In genomic region chr17:28816540-28816939, GRCh38 we compare ENCODE assay signal across 19 cellular contexts.
"Had no signal": no experiment of that assay in that cellular context is flagged by ENCODE, and none has a peak within 500 bp of the region (broad histone marks: within the 10 kb centered on the region; RNA-seq: fewer than 3 reads in every experiment).

No MANE protein-coding gene starts in this region.

- H3K9me3 ChIP-seq: breast epithelium, colonic mucosa, heart left ventricle, lower lobe of right lung, prostate gland, upper lobe of left lung had no signal

- H3K27ac Mint-ChIP-seq: activated B cell treated with CpG ODN at 0.5 μM for 24 hours; activated naive CD8-positive, alpha-beta T cell treated with anti-CD3 and anti-CD28 coated beads for 36 hours had no signal

- H3K4me3 ChIP-seq: breast epithelium, colonic mucosa, heart left ventricle, lower lobe of right lung, prostate gland, upper lobe of left lung had no signal

- H3K36me3 ChIP-seq: breast epithelium, colonic mucosa, heart left ventricle, lower lobe of right lung, prostate gland, upper lobe of left lung had no signal

- H3K27me3 Mint-ChIP-seq: activated B cell treated with CpG ODN at 0.5 μM for 24 hours; activated naive CD8-positive, alpha-beta T cell treated with anti-CD3 and anti-CD28 coated beads for 36 hours; naive thymus-derived CD4-positive, alpha-beta T cell had no signal

- H3K9me3 Mint-ChIP-seq: activated B cell treated with CpG ODN at 0.5 μM for 24 hours; activated naive CD8-positive, alpha-beta T cell treated with anti-CD3 and anti-CD28 coated beads for 36 hours; naive thymus-derived CD4-positive, alpha-beta T cell had no signal

- H3K27me3 ChIP-seq: breast epithelium, colonic mucosa, heart left ventricle, upper lobe of left lung had no signal

- H3K4me1 ChIP-seq: breast epithelium, colonic mucosa, prostate gland had no signal

- H3K27ac ChIP-seq: breast epithelium, colonic mucosa, epithelial cell of prostate, heart left ventricle, lower lobe of right lung, prostate gland, upper lobe of left lung had no signal

- ATAC-seq: heart left ventricle; left lobe of liver; lower lobe of right lung; naive thymus-derived CD4-positive, alpha-beta T cell had no signal

- DNase-seq: activated B cell treated with CpG ODN at 0.5 μM for 24 hours; activated CD4-positive, alpha-beta T cell treated with anti-CD3 and anti-CD28 coated beads for 4 hours; activated CD4-positive, alpha-beta T cell treated with anti-CD3 and anti-CD28 coated beads, Interleukin-2, amount 50 U/mL, for 48 hours; activated naive CD8-positive, alpha-beta T cell treated with anti-CD3 and anti-CD28 coated beads for 36 hours; amniotic stem cell; colonic mucosa; heart left ventricle; kidney; lower lobe of right lung; naive thymus-derived CD4-positive, alpha-beta T cell; stimulated activated CD4-positive, alpha-beta T cell treated with anti-CD3 and anti-CD28 coated beads, Interleukin-2, amount 100 ng/mL, for 48 hours; stimulated activated CD8-positive, alpha-beta memory T cell treated with anti-CD3 and anti-CD28 coated beads, Interleukin-4, amount 100 ng/mL, for 48 hours; stimulated activated naive CD4-positive, alpha-beta T cell treated with Interleukin-2 at 50 U/mL for 16 hours; T-helper 9 cell; upper lobe of left lung had no signal

- H3K36me3 Mint-ChIP-seq: activated naive CD8-positive, alpha-beta T cell treated with anti-CD3 and anti-CD28 coated beads for 36 hours had no signal

- H3K4me3 Mint-ChIP-seq: activated B cell treated with CpG ODN at 0.5 μM for 24 hours; activated naive CD8-positive, alpha-beta T cell treated with anti-CD3 and anti-CD28 coated beads for 36 hours; naive thymus-derived CD4-positive, alpha-beta T cell had no signal
